ENCODE assay signal across 14 cellular contexts in the genomic region with DNA sequence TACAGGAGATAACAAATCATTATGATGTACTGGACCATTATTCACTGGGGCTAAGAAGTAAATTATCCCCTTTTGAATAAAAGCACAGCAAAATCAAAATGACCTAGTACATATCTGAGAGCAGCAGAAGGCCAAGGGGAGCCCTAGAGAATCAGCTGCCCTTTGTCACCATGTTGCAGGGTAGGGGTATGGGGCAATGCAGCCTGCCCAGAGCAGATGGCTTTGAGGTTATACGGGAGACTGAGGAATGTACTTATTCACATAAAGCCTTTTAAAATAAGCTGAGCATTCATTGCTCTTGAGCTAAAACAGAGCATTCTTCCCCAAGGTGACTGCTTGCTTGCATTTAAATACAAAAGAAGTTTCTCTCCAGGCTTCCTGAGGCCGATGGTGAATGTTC. TPM values are rescaled to one million over a fixed set of nuclear protein-coding genes. Genes with fewer than 3 reads are reported as not detected.
DNase-seq lines count a peak whose midpoint lies in the region; ATAC-seq and TF ChIP-seq lines count a peak whose summit lies in the region.
"Had no signal": no experiment of that assay in that cellular context is flagged by ENCODE, and none has a peak within 500 bp of the region (broad histone marks: within the 10 kb centered on the region; RNA-seq: fewer than 3 reads in every experiment).

No MANE protein-coding gene starts in this region.

- H3K4me1 ChIP-seq in spleen: peaks cover 18 to 97% (median 62%) of the 10 kb centered on the region in 6 donors

- no peak for ATAC-seq in activated CD8-positive, alpha-beta memory T cell treated with anti-CD3 and anti-CD28 coated beads, Interleukin-2, amount 10 ng/mL, durations not matched to agents 7 days and 5 days
- no peak for ATAC-seq in activated naive CD8-positive, alpha-beta T cell treated with anti-CD3 and anti-CD28 coated beads, Interleukin-2, amount 50 U/mL, for 24 hours

- intact Hi-C loops in spleen (cut with DNase I; ENCODE audit: low total_unique reads): no loop called here

- no peaks in the 10 kb centered on the region for H3K36me3 ChIP-seq in spleen

- H3K27me3 ChIP-seq in spleen (replicated peaks in 1 of 7): no peaks in the 10 kb centered on the region

- no peak for TF ChIP-seq POLR2A in spleen (IDR thresholded peaks at IDR 0.05)

- H3K27ac ChIP-seq in spleen: peak overlapping the region in 7 of 8 donors; percentile 64 to 93 (median 89)

- peaks cover 67% of the 10 kb centered on the region for H3K4me1 Mint-ChIP-seq in activated CD8-positive, alpha-beta memory T cell treated with anti-CD3 and anti-CD28 coated beads, Interleukin-2, amount 10 ng/mL, durations not matched to agents 7 days and 5 days
- H3K4me1 Mint-ChIP-seq in activated naive CD8-positive, alpha-beta T cell treated with anti-CD3 and anti-CD28 coated beads, Interleukin-2, amount 50 U/mL, for 24 hours: peaks cover 84% of the 10 kb centered on the region

- WGBS in spleen, 5 donors: 43 to 69% (median 55%) methylated on average over 2 of the region's 2 CpGs

- H3K4me3 ChIP-seq in spleen: peak overlapping the region in 3 of 8 donors; percentile 4 to 86 (median 6)

- CTCF ChIA-PET in activated CD8-positive, alpha-beta memory T cell treated with anti-CD3 and anti-CD28 coated beads, Interleukin-2, amount 10 ng/mL, durations not matched to agents 7 days and 5 days (lab: Charles Lee): interaction anchor here (0.8 to 12.6 kb wide), 7 partner anchors 10 to 69 kb away, joined by 3 to 160 read pairs (median 3); no protein-coding TSS in a partner anchor

- DNase-seq in activated CD8-positive, alpha-beta memory T cell treated with anti-CD3 and anti-CD28 coated beads, Interleukin-2, amount 10 ng/mL, durations not matched to agents 7 days and 5 days: no peak
- DNase-seq in activated CD8-positive, alpha-beta memory T cell treated with anti-CD3 and anti-CD28 coated beads, Interleukin-2, amount 50 U/mL, for 48 hours: no peak
- DNase-seq in NAMALWA (ENCODE audit: low spot score) (peak; percentile 42), spleen (no peak), NCI-H526 treated with DMSO at 0.1 percent for 48 hours (lab: John Stamatoyannopoulos, UW) (no peak), iPS-NIHi11 (ENCODE audit: low spot score) (no peak), nucleus accumbens (lab: John Stamatoyannopoulos, UW) (no peak)
- DNase-seq in activated naive CD8-positive, alpha-beta T cell treated with anti-CD3 and anti-CD28 coated beads, Interleukin-2, amount 50 U/mL, for 24 hours: no peak
- DNase-seq: activated CD4-positive, alpha-beta T cell treated with anti-CD3 and anti-CD28 coated beads for 4 hours; cerebellar nuclear complex; H7; KBM-7; NCI-H146; NCI-H510A had no signal

- H3K9me3 Mint-ChIP-seq in activated CD8-positive, alpha-beta memory T cell treated with anti-CD3 and anti-CD28 coated beads, Interleukin-2, amount 10 ng/mL, durations not matched to agents 7 days and 5 days (ENCODE audit: low read depth): no peaks in the 10 kb centered on the region
- H3K9me3 Mint-ChIP-seq in activated naive CD8-positive, alpha-beta T cell treated with anti-CD3 and anti-CD28 coated beads, Interleukin-2, amount 50 U/mL, for 24 hours: no peaks in the 10 kb centered on the region

- TF ChIP-seq CTCF in spleen (IDR thresholded peaks at IDR 0.05 in 8 of 11, conservative IDR thresholded peaks at IDR 0.05 in 3 of 11): no peak

- peak overlapping the region; percentile 86 for H3K27ac Mint-ChIP-seq in activated CD8-positive, alpha-beta memory T cell treated with anti-CD3 and anti-CD28 coated beads, Interleukin-2, amount 10 ng/mL, durations not matched to agents 7 days and 5 days
- peak overlapping the region; percentile 83 for H3K27ac Mint-ChIP-seq in activated naive CD8-positive, alpha-beta T cell treated with anti-CD3 and anti-CD28 coated beads, Interleukin-2, amount 50 U/mL, for 24 hours

- H3K9me3 ChIP-seq in spleen: no peaks in the 10 kb centered on the region

- no peaks in the 10 kb centered on the region for H3K27me3 Mint-ChIP-seq in activated CD8-positive, alpha-beta memory T cell treated with anti-CD3 and anti-CD28 coated beads, Interleukin-2, amount 10 ng/mL, durations not matched to agents 7 days and 5 days
- H3K27me3 Mint-ChIP-seq in activated naive CD8-positive, alpha-beta T cell treated with anti-CD3 and anti-CD28 coated beads, Interleukin-2, amount 50 U/mL, for 24 hours: no peaks in the 10 kb centered on the region

- H3K36me3 Mint-ChIP-seq in activated CD8-positive, alpha-beta memory T cell treated with anti-CD3 and anti-CD28 coated beads, Interleukin-2, amount 10 ng/mL, durations not matched to agents 7 days and 5 days: peaks cover 31% of the 10 kb centered on the region
- peaks cover 36% of the 10 kb centered on the region for H3K36me3 Mint-ChIP-seq in activated naive CD8-positive, alpha-beta T cell treated with anti-CD3 and anti-CD28 coated beads, Interleukin-2, amount 50 U/mL, for 24 hours (ENCODE audit: low read depth)

- peak overlapping the region; percentile 91 for H3K4me3 Mint-ChIP-seq in activated CD8-positive, alpha-beta memory T cell treated with anti-CD3 and anti-CD28 coated beads, Interleukin-2, amount 10 ng/mL, durations not matched to agents 7 days and 5 days
- peak overlapping the region; percentile 95 for H3K4me3 Mint-ChIP-seq in activated naive CD8-positive, alpha-beta T cell treated with anti-CD3 and anti-CD28 coated beads, Interleukin-2, amount 50 U/mL, for 24 hours

RNA-seq across cellular contexts. Expression of gene TNFAIP8, which starts 2.6 kb away (rescaled TPM):
- total RNA-seq in activated CD8-positive, alpha-beta memory T cell treated with anti-CD3 and anti-CD28 coated beads, Interleukin-2, amount 10 ng/mL, durations not matched to agents 7 days and 5 days: 100 to 1,000 TPM; 106 to 109 TPM
- total RNA-seq in spleen: 100 to 1,000 TPM in 4 of 7 donors, 10 to 100 TPM in 3; 71.1 to 113 (median 102) TPM
- polyA plus RNA-seq in spleen: 100 to 1,000 TPM in 2 of 3 donors, 10 to 100 TPM in 1; 91.9 to 123 (median 100) TPM
